Comparison of ENCODE assay signal across 17 cellular contexts in genomic region chr17:79698086-79698690, GRCh38. TPM values are rescaled to one million over a fixed set of nuclear protein-coding genes. Genes with fewer than 3 reads are reported as not detected.
DNase-seq lines count a peak whose midpoint lies in the region; ATAC-seq and TF ChIP-seq lines count a peak whose summit lies in the region.
"Had no signal": no experiment of that assay in that cellular context is flagged by ENCODE, and none has a peak within 500 bp of the region (broad histone marks: within the 10 kb centered on the region; RNA-seq: fewer than 3 reads in every experiment).

No MANE protein-coding gene starts in this region.

- H3K36me3 Mint-ChIP-seq in activated CD8-positive, alpha-beta T cell treated with anti-CD3 and anti-CD28 coated beads for 36 hours (ENCODE audit: low read depth): no peaks in the 10 kb centered on the region
- H3K36me3 Mint-ChIP-seq: CD4-positive, CD25-positive, alpha-beta regulatory T cell; IgD-negative memory B cell had no signal

- CTCF ChIA-PET in Panc1 (lab: Charles Lee): interaction anchor here (0.5 kb wide), 1 partner anchor 47 kb away, joined by 3 read pairs; no protein-coding TSS in a partner anchor
- CTCF ChIA-PET in activated CD8-positive, alpha-beta T cell treated with anti-CD3 and anti-CD28 coated beads for 36 hours (lab: Charles Lee): interaction anchor here (1.5 kb wide), 1 partner anchor 9 kb away, joined by 3 read pairs; no protein-coding TSS in a partner anchor

- no peaks in the 10 kb centered on the region for H3K36me3 ChIP-seq in Panc1 (ENCODE audit: control insufficient read depth, insufficient read depth, low read length)

- H3K4me1 ChIP-seq in Panc1 (ENCODE audit: control insufficient read depth, insufficient read depth, low read length): peaks cover 8% of the 10 kb centered on the region; the same call in 1 of the 2 replicates

- peaks cover 9% of the 10 kb centered on the region for H3K4me1 Mint-ChIP-seq in activated CD8-positive, alpha-beta T cell treated with anti-CD3 and anti-CD28 coated beads for 36 hours (ENCODE audit: low read depth)

- intact Hi-C loops in Panc1 (cut with micrococcal nuclease; ENCODE audit: unreplicated experiment): no loop called here
- intact Hi-C loops in activated CD8-positive, alpha-beta T cell treated with anti-CD3 and anti-CD28 coated beads for 36 hours (cut with micrococcal nuclease): no loop called here

- H3K4me3 ChIP-seq in LNCaP clone FGC (ENCODE audit: low read depth, low read length) (no peak overlapping the region), Panc1 (ENCODE audit: low read depth in 2 of 2, low read length in 2 of 2) (no peak overlapping the region)

- 0 out of 2 replicates have a peak, but pooled peaks have one; percentile 5 for ATAC-seq in Panc1
- ATAC-seq in activated CD8-positive, alpha-beta T cell treated with anti-CD3 and anti-CD28 coated beads for 36 hours: no peak
- ATAC-seq in HG02588 (IDR thresholded peaks at IDR 0.05; ENCODE audit: unreplicated experiment): no peak

- no peaks in the 10 kb centered on the region for H3K27me3 ChIP-seq in Panc1 (ENCODE audit: control insufficient read depth, insufficient read depth, low read length)

- no peak for TF ChIP-seq CTCF in LNCaP clone FGC (IDR thresholded peaks at IDR 0.05; ENCODE audit: control insufficient read depth, extremely low read depth, insufficient read depth)
- TF ChIP-seq CTCF in Panc1 (IDR thresholded peaks at IDR 0.05): no peak
- no peak for TF ChIP-seq CTCF in activated CD8-positive, alpha-beta T cell treated with anti-CD3 and anti-CD28 coated beads for 36 hours (IDR thresholded peaks at IDR 0.05)

- DNase-seq in NCI-H1105 treated with DMSO at 0.1 percent for 48 hours (lab: John Stamatoyannopoulos, UW): peak; percentile 11
- no peak for DNase-seq in NCI-H1105 (lab: John Stamatoyannopoulos, UW)
- peak; percentile 57 for DNase-seq in LNCaP clone FGC (ENCODE audit: low read depth)
- DNase-seq in Panc1 (ENCODE audit: low read depth, low spot score): no peak
- DNase-seq in activated CD8-positive, alpha-beta T cell treated with anti-CD3 and anti-CD28 coated beads for 36 hours: no peak
- DNase-seq in activated naive CD4-positive, alpha-beta T cell (lab: John Stamatoyannopoulos, UW): no peak
- DNase-seq: CD4-positive, CD25-positive, alpha-beta regulatory T cell; DMS53; GF-D8; HCEC 1CT had no signal

- no peaks in the 10 kb centered on the region for H3K9me3 Mint-ChIP-seq in activated CD8-positive, alpha-beta T cell treated with anti-CD3 and anti-CD28 coated beads for 36 hours
- H3K9me3 Mint-ChIP-seq: CD4-positive, CD25-positive, alpha-beta regulatory T cell; IgD-negative memory B cell had no signal

- no TSS peak for BruUV-seq in Panc1 (replicated peaks; lab: Mats Ljungman, UMichigan)

- H3K27me3 Mint-ChIP-seq in activated CD8-positive, alpha-beta T cell treated with anti-CD3 and anti-CD28 coated beads for 36 hours: peaks cover 16% of the 10 kb centered on the region

- in situ Hi-C loops in Panc1 (cut with HindIII; ENCODE audit: low pct_unique_long_range_greater_than_20kb, low sequenced_read_pairs): no loop called here

- H3K4me3 Mint-ChIP-seq in activated CD8-positive, alpha-beta T cell treated with anti-CD3 and anti-CD28 coated beads for 36 hours: no peak overlapping the region
- H3K4me3 Mint-ChIP-seq: CD4-positive, CD25-positive, alpha-beta regulatory T cell had no signal

- no peak overlapping the region for H3K27ac ChIP-seq in Panc1 (ENCODE audit: low read length)
- H3K27ac ChIP-seq: 22Rv1 had no signal

- no peak overlapping the region for H3K27ac Mint-ChIP-seq in activated CD8-positive, alpha-beta T cell treated with anti-CD3 and anti-CD28 coated beads for 36 hours
- H3K27ac Mint-ChIP-seq: CD4-positive, CD25-positive, alpha-beta regulatory T cell; IgD-negative memory B cell had no signal

- POLR2A ChIA-PET in Panc1 (lab: Charles Lee): interaction anchor here (0.6 kb wide), 1 partner anchor 13 kb away, joined by 4 read pairs; no protein-coding TSS in a partner anchor
- POLR2A ChIA-PET in activated CD8-positive, alpha-beta T cell treated with anti-CD3 and anti-CD28 coated beads for 36 hours (lab: Charles Lee): no interaction called here

- H3K9me3 ChIP-seq in Panc1 (ENCODE audit: control insufficient read depth, insufficient read depth, low read depth, low read length): no peaks in the 10 kb centered on the region

RNA-seq across cellular contexts. Expression of gene ENPP7, which starts 32.6 kb away (rescaled TPM):
- total RNA-seq in Panc1 (2021; ENCODE audit: unreplicated experiment): not detected
- polyA plus RNA-seq in Panc1 (2012; ENCODE audit: insufficient read length): not detected
- under 1 TPM in 1 of 2 experiments, not detected in 1; 0.16 TPM for total RNA-seq in activated CD8-positive, alpha-beta T cell treated with anti-CD3 and anti-CD28 coated beads for 36 hours
- total RNA-seq: A673; CD4-positive, CD25-positive, alpha-beta regulatory T cell; H4; HT1080 had no signal
- polyA plus RNA-seq: BJ had no signal

Comparison
In these comparisons a context has a peak if more than half of its experiments do, and no peak if none do; other contexts are left out.
1. DNase-seq: peak in NCI-H1105 treated with DMSO at 0.1 percent for 48 hours (single experiment) and LNCaP clone FGC (single experiment); none in NCI-H1105 (single experiment), Panc1 (single experiment), activated CD8-positive, alpha-beta T cell treated with anti-CD3 and anti-CD28 coated beads for 36 hours (single experiment) and activated naive CD4-positive, alpha-beta T cell (0 of 4).